Comparison of ENCODE assay signal across 1 cellular context in the genomic region with DNA sequence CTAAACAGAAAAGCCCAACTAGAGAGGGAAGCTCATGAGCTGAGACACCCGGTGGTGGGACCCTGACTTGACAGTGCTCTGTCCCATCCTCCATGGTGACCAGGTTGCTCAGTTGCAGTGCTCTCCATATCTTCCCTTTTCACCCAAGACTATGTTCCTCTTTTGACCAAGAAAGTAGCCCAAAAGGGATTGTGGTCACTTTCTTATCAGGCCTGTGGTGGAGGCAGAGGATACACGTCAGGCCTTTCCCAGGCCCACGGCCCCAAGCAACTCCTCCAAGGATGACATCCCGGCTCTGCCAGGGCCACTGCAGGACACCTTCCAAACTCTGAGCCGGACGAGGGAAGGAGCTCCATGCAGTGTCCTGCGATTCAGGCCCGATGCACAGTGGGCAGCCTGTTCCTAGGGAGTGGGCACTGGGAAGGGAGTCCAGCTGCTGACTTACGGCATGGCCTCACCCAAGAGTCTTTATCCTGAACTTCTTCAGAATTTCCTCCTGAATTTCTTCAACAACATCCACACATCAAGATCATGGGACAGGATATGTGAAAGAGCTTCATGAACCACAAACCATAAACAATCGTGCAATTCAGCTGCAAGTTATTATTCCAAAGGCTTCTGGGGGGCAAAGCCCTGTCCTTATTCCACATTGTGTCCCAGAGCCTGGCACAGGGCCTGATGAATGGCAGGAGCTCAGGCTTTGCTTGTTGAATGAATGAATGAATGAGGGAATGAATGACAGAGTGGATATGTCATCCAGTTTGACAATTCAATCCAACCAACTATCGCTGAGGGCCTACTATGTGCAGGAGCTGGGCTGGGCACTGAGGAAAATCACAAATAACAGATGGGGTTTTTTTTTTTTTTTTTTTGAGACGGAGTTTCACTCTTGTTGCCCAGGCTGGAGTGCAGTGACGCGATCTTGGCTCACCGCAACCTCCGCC.
TF ChIP-seq lines count a peak whose summit lies in the region.

No MANE protein-coding gene starts in this region.

TF ChIP-seq in K562, 482 proteins besides CTCF, POLR2A, EP300 and RAD21 (continued from another document):
- TF ChIP-seq, protein P1, sequence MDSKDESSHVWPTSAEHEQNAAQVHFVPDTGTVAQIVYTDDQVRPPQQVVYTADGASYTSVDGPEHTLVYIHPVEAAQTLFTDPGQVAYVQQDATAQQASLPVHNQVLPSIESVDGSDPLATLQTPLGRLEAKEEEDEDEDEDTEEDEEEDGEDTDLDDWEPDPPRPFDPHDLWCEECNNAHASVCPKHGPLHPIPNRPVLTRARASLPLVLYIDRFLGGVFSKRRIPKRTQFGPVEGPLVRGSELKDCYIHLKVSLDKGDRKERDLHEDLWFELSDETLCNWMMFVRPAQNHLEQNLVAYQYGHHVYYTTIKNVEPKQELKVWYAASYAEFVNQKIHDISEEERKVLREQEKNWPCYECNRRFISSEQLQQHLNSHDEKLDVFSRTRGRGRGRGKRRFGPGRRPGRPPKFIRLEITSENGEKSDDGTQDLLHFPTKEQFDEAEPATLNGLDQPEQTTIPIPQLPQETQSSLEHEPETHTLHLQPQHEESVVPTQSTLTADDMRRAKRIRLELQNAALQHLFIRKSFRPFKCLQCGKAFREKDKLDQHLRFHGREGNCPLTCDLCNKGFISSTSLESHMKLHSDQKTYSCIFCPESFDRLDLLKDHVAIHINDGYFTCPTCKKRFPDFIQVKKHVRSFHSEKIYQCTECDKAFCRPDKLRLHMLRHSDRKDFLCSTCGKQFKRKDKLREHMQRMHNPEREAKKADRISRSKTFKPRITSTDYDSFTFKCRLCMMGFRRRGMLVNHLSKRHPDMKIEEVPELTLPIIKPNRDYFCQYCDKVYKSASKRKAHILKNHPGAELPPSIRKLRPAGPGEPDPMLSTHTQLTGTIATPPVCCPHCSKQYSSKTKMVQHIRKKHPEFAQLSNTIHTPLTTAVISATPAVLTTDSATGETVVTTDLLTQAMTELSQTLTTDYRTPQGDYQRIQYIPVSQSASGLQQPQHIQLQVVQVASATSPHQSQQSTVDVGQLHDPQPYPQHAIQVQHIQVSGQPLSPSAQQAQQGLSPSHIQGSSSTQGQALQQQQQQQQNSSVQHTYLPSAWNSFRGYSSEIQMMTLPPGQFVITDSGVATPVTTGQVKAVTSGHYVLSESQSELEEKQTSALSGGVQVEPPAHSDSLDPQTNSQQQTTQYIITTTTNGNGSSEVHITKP (IDR thresholded peaks at IDR 0.05; ENCODE audit: partially characterized antibody): peak; percentile 42
- no peak for TF ChIP-seq SREBF2 (CRISPR knock-in tag; IDR thresholded peaks at IDR 0.05)
- TF ChIP-seq SMAD3 (CRISPR knock-in tag; conservative IDR thresholded peaks at IDR 0.05): 0 out of 2 replicates have a peak, but pooled peaks have one; percentile 16
- TF ChIP-seq TCF3 (CRISPR knock-in tag; IDR thresholded peaks at IDR 0.05): peak; percentile 84
- TF ChIP-seq, protein P2, sequence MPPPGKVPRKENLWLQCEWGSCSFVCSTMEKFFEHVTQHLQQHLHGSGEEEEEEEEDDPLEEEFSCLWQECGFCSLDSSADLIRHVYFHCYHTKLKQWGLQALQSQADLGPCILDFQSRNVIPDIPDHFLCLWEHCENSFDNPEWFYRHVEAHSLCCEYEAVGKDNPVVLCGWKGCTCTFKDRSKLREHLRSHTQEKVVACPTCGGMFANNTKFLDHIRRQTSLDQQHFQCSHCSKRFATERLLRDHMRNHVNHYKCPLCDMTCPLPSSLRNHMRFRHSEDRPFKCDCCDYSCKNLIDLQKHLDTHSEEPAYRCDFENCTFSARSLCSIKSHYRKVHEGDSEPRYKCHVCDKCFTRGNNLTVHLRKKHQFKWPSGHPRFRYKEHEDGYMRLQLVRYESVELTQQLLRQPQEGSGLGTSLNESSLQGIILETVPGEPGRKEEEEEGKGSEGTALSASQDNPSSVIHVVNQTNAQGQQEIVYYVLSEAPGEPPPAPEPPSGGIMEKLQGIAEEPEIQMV (tag; conservative IDR thresholded peaks at IDR 0.05; ENCODE audit: low read depth): no peak
- peak; percentile 44; the same call in 1 of the 2 replicates for TF ChIP-seq GATA2 (CRISPR knock-in tag; IDR thresholded peaks at IDR 0.05)
- no peak for TF ChIP-seq STAT5B (CRISPR knock-in tag; IDR thresholded peaks at IDR 0.05)
- peak; percentile 77 for TF ChIP-seq TEAD4 (IDR thresholded peaks at IDR 0.05; ENCODE audit: low read length)
- no peak for TF ChIP-seq TEAD4 (CRISPR knock-in tag; IDR thresholded peaks at IDR 0.05; ENCODE audit: borderline replicate concordance)
- TF ChIP-seq CHCHD3 (CRISPR knock-in tag; IDR thresholded peaks at IDR 0.05): no peak
- no peak for TF ChIP-seq SNIP1 (IDR thresholded peaks at IDR 0.05; ENCODE audit: low read depth)
- TF ChIP-seq JUN (IDR thresholded peaks at IDR 0.05; ENCODE audit: borderline replicate concordance, low read depth, low read length): no peak
- TF ChIP-seq JUN (CRISPR knock-in tag; IDR thresholded peaks at IDR 0.05; ENCODE audit: borderline replicate concordance): 0 out of 2 replicates have a peak, but pooled peaks have one; percentile 57
- 0 out of 2 replicates have a peak, but pooled peaks have one; percentile 20 for TF ChIP-seq ZNF584 (CRISPR knock-in tag; IDR thresholded peaks at IDR 0.05; ENCODE audit: low read depth)
- no peak for TF ChIP-seq ZNF717 (CRISPR knock-in tag; IDR thresholded peaks at IDR 0.05)
- no peak for TF ChIP-seq ZFP36 (IDR thresholded peaks at IDR 0.05; ENCODE audit: low read depth, low read length, partially characterized antibody)
- TF ChIP-seq DPF2 (IDR thresholded peaks at IDR 0.05): peak; percentile 78
- no peak for TF ChIP-seq GATAD2A (IDR thresholded peaks at IDR 0.05)
- no peak for TF ChIP-seq HMG20B (CRISPR knock-in tag; IDR thresholded peaks at IDR 0.05)
- no peak for TF ChIP-seq KLF13 (tag; IDR thresholded peaks at IDR 0.05; ENCODE audit: borderline replicate concordance, low read depth)
- TF ChIP-seq, protein P3, sequence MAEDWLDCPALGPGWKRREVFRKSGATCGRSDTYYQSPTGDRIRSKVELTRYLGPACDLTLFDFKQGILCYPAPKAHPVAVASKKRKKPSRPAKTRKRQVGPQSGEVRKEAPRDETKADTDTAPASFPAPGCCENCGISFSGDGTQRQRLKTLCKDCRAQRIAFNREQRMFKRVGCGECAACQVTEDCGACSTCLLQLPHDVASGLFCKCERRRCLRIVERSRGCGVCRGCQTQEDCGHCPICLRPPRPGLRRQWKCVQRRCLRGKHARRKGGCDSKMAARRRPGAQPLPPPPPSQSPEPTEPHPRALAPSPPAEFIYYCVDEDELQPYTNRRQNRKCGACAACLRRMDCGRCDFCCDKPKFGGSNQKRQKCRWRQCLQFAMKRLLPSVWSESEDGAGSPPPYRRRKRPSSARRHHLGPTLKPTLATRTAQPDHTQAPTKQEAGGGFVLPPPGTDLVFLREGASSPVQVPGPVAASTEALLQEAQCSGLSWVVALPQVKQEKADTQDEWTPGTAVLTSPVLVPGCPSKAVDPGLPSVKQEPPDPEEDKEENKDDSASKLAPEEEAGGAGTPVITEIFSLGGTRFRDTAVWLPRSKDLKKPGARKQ (CRISPR knock-in tag; IDR thresholded peaks at IDR 0.05): no peak
- TF ChIP-seq, protein P4, sequence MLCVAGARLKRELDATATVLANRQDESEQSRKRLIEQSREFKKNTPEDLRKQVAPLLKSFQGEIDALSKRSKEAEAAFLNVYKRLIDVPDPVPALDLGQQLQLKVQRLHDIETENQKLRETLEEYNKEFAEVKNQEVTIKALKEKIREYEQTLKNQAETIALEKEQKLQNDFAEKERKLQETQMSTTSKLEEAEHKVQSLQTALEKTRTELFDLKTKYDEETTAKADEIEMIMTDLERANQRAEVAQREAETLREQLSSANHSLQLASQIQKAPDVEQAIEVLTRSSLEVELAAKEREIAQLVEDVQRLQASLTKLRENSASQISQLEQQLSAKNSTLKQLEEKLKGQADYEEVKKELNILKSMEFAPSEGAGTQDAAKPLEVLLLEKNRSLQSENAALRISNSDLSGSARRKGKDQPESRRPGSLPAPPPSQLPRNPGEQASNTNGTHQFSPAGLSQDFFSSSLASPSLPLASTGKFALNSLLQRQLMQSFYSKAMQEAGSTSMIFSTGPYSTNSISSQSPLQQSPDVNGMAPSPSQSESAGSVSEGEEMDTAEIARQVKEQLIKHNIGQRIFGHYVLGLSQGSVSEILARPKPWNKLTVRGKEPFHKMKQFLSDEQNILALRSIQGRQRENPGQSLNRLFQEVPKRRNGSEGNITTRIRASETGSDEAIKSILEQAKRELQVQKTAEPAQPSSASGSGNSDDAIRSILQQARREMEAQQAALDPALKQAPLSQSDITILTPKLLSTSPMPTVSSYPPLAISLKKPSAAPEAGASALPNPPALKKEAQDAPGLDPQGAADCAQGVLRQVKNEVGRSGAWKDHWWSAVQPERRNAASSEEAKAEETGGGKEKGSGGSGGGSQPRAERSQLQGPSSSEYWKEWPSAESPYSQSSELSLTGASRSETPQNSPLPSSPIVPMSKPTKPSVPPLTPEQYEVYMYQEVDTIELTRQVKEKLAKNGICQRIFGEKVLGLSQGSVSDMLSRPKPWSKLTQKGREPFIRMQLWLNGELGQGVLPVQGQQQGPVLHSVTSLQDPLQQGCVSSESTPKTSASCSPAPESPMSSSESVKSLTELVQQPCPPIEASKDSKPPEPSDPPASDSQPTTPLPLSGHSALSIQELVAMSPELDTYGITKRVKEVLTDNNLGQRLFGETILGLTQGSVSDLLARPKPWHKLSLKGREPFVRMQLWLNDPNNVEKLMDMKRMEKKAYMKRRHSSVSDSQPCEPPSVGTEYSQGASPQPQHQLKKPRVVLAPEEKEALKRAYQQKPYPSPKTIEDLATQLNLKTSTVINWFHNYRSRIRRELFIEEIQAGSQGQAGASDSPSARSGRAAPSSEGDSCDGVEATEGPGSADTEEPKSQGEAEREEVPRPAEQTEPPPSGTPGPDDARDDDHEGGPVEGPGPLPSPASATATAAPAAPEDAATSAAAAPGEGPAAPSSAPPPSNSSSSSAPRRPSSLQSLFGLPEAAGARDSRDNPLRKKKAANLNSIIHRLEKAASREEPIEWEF (CRISPR knock-in tag; IDR thresholded peaks at IDR 0.05): no peak
- TF ChIP-seq, protein P5, sequence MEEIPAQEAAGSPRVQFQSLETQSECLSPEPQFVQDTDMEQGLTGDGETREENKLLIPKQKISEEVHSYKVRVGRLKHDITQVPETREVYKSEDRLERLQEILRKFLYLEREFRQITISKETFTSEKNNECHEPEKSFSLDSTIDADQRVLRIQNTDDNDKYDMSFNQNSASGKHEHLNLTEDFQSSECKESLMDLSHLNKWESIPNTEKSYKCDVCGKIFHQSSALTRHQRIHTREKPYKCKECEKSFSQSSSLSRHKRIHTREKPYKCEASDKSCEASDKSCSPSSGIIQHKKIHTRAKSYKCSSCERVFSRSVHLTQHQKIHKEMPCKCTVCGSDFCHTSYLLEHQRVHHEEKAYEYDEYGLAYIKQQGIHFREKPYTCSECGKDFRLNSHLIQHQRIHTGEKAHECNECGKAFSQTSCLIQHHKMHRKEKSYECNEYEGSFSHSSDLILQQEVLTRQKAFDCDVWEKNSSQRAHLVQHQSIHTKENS (CRISPR knock-in tag; IDR thresholded peaks at IDR 0.05): no peak
- TF ChIP-seq CBFA2T2 (conservative IDR thresholded peaks at IDR 0.05): peak; percentile 45; the same call in 1 of the 2 replicates
- peak; percentile 60; the same call in 1 of the 2 replicates for TF ChIP-seq HDAC2 (IDR thresholded peaks at IDR 0.05)
- TF ChIP-seq ZKSCAN3 (CRISPR knock-in tag; IDR thresholded peaks at IDR 0.05): no peak
- TF ChIP-seq RBM25 (IDR thresholded peaks at IDR 0.05; ENCODE audit: low read depth, low read length, severe bottlenecking): peak; percentile 25
- TF ChIP-seq CBX8 (IDR thresholded peaks at IDR 0.05; ENCODE audit: borderline replicate concordance, extremely low read depth, low read depth, low read length, poor library complexity, severe bottlenecking): no peak
- TF ChIP-seq KAT8 (IDR thresholded peaks at IDR 0.05; ENCODE audit: low read depth): no peak
- TF ChIP-seq ZC3H8 (IDR thresholded peaks at IDR 0.05): no peak
- no peak for TF ChIP-seq KAT2B (IDR thresholded peaks at IDR 0.05; ENCODE audit: low read depth, low read length)
- no peak for TF ChIP-seq ZBTB17 (CRISPR knock-in tag; IDR thresholded peaks at IDR 0.05)
- TF ChIP-seq, protein P6, sequence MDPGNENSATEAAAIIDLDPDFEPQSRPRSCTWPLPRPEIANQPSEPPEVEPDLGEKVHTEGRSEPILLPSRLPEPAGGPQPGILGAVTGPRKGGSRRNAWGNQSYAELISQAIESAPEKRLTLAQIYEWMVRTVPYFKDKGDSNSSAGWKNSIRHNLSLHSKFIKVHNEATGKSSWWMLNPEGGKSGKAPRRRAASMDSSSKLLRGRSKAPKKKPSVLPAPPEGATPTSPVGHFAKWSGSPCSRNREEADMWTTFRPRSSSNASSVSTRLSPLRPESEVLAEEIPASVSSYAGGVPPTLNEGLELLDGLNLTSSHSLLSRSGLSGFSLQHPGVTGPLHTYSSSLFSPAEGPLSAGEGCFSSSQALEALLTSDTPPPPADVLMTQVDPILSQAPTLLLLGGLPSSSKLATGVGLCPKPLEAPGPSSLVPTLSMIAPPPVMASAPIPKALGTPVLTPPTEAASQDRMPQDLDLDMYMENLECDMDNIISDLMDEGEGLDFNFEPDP (CRISPR knock-in tag; IDR thresholded peaks at IDR 0.05): no peak
- no peak for TF ChIP-seq MXI1 (IDR thresholded peaks at IDR 0.05; ENCODE audit: low read depth, low read length)
- TF ChIP-seq BCOR (IDR thresholded peaks at IDR 0.05): peak; percentile 58; the same call in 1 of the 2 replicates
- no peak for TF ChIP-seq RUNX1 (IDR thresholded peaks at IDR 0.05; ENCODE audit: low read depth)
- TF ChIP-seq, protein P7, sequence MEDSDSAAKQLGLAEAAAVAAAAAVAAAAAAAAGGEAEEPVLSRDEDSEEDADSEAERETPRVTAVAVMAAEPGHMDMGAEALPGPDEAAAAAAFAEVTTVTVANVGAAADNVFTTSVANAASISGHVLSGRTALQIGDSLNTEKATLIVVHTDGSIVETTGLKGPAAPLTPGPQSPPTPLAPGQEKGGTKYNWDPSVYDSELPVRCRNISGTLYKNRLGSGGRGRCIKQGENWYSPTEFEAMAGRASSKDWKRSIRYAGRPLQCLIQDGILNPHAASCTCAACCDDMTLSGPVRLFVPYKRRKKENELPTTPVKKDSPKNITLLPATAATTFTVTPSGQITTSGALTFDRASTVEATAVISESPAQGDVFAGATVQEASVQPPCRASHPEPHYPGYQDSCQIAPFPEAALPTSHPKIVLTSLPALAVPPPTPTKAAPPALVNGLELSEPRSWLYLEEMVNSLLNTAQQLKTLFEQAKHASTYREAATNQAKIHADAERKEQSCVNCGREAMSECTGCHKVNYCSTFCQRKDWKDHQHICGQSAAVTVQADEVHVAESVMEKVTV (CRISPR knock-in tag; IDR thresholded peaks at IDR 0.05): no peak
- no peak for TF ChIP-seq BRF1 (IDR thresholded peaks at IDR 0.05; ENCODE audit: borderline replicate concordance, extremely low read depth, insufficient read length)
- no peak for TF ChIP-seq MAFG (tag; conservative IDR thresholded peaks at IDR 0.05)
- TF ChIP-seq CBFA2T3 (IDR thresholded peaks at IDR 0.05): peak; percentile 73
- TF ChIP-seq NR2C2 (CRISPR knock-in tag; IDR thresholded peaks at IDR 0.05): no peak
- TF ChIP-seq NR2C2 (tag; IDR thresholded peaks at IDR 0.05): no peak
- TF ChIP-seq PHF8 (IDR thresholded peaks at IDR 0.05; ENCODE audit: borderline replicate concordance, low read length): no peak; the same call in 1 of the 2 replicates
- TF ChIP-seq FUS (optimal IDR thresholded peaks at IDR 0.05; ENCODE audit: low read depth, low read length): no peak
- TF ChIP-seq ZNF263 (CRISPR knock-in tag; IDR thresholded peaks at IDR 0.05; ENCODE audit: borderline replicate concordance): no peak; the same call in 1 of the 2 replicates
- no peak for TF ChIP-seq ZNF232 (CRISPR knock-in tag; IDR thresholded peaks at IDR 0.05)
- no peak for TF ChIP-seq FOXK2 (conservative IDR thresholded peaks at IDR 0.05 in 1 of 2, IDR thresholded peaks at IDR 0.05 in 1 of 2; ENCODE audit: low read depth in 2 of 2)
- no peak for TF ChIP-seq MAFF (IDR thresholded peaks at IDR 0.05; ENCODE audit: low read length)
- TF ChIP-seq EWSR1 (IDR thresholded peaks at IDR 0.05; ENCODE audit: borderline replicate concordance, low read depth, partially characterized antibody): no peak
